ENCODE assay signal across 35 cellular contexts in genomic region chr2:185526156-185526555, GRCh38.
"Had no signal": no experiment of that assay in that cellular context is flagged by ENCODE, and none has a peak within 500 bp of the region (broad histone marks: within the 10 kb centered on the region; RNA-seq: fewer than 3 reads in every experiment).

No MANE protein-coding gene starts in this region.

- H3K9me3 ChIP-seq: MG63 had no signal

- H3K4me3 ChIP-seq: MG63 had no signal

- H3K36me3 ChIP-seq: MG63 had no signal

- H3K27me3 ChIP-seq: MG63 had no signal

- H3K27ac ChIP-seq: KMS-11 had no signal

- DNase-seq: Karpas-422, Kasumi-1, MG63, MM.1S, MV-4-11, NCI-H1048, NCI-H1092, NCI-H1092 treated with DMSO at 0.1 percent for 48 hours, NCI-H1105, NCI-H1105 treated with DMSO at 0.1 percent for 48 hours, NCI-H1417, NCI-H1417 treated with DMSO at 0.1 percent for 48 hours, NCI-H1436, NCI-H1436 treated with DMSO at 0.1 percent for 48 hours, NCI-H146, NCI-H1694, NCI-H1694 treated with DMSO at 0.1 percent for 48 hours, NCI-H187, NCI-H187 treated with DMSO at 0.1 percent for 48 hours, NCI-H1930, NCI-H2029, NCI-H2029 treated with DMSO at 0.1 percent for 48 hours, NCI-H2081, NCI-H2081 treated with DMSO at 0.1 percent for 48 hours, NCI-H2107, NCI-H2171, NCI-H2171 treated with DMSO at 0.1 percent for 48 hours, NCI-H2227 treated with DMSO at 0.1 percent for 48 hours, NCI-H226, NCI-H345, NCI-H446, NCI-H446 treated with DMSO at 0.1 percent for 48 hours, NCI-H510A, NCI-H510A treated with DMSO at 0.1 percent for 48 hours had no signal
